In genomic region chr13:111856571-111856970, GRCh38 we compare ENCODE assay signal across 21 cellular contexts.
"Had no signal": no experiment of that assay in that cellular context is flagged by ENCODE, and none has a peak within 500 bp of the region (broad histone marks: within the 10 kb centered on the region; RNA-seq: fewer than 3 reads in every experiment).

No MANE protein-coding gene starts in this region.

- FAIRE-seq: K562, RCC 7860 had no signal

- DNase-seq: Kasumi-1, MM.1S, NCI-H1092 treated with DMSO at 0.1 percent for 48 hours, NCI-H1436, NCI-H187, NCI-H2029, NCI-H2081 treated with DMSO at 0.1 percent for 48 hours, NCI-H2171, NCI-H226, NCI-H446, NCI-H510A, NCI-H524 treated with DMSO at 0.1 percent for 48 hours, NCI-H69, NCI-H774, RPMI8226, SHP77, SK-N-SH had no signal

- H3K9me3 ChIP-seq: SK-N-SH had no signal

- H3K27ac ChIP-seq: KMS-11 had no signal

- H3K4me3 ChIP-seq: K562 had no signal

- H3K4me1 Mint-ChIP-seq: IgD-negative memory B cell had no signal

- H3K9ac ChIP-seq: KMS-11, SK-N-SH had no signal

- ATAC-seq: K562 had no signal

- H3K27ac Mint-ChIP-seq: IgD-negative memory B cell had no signal

- H3K4me3 Mint-ChIP-seq: IgD-negative memory B cell had no signal

- H3K4me2 ChIP-seq: KMS-11, SK-N-SH had no signal
